1 cellular context compared by ENCODE assay signal in the genomic region with DNA sequence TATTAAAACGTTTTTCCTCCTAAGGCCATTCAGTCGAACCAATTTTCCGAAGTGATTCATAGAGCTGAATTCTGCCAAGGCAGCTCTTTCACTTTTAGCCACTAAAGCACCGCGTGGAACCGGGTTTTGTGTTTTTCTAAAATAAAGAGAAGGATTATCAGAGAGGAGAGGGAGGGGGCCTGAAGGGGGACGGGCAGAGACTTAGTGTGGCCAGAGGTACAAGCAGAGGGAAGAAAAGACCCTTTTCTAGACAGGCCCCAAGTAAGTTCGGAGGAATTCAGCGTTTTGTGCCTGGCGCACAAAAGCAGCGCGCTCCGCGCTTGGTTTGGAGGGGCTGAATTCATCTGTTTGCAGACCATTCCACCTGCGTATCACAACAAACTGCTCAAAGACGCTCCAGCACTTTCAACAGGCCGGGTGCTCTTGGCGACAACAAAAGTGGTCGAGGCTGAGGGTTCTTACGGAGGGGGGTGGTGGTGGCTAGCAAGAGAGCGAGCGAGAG.
TF ChIP-seq lines count a peak whose summit lies in the region.

No MANE protein-coding gene starts in this region.

TF ChIP-seq in SK-N-SH, 30 proteins besides CTCF, POLR2A, EP300 and RAD21 (continued from another document):
- TF ChIP-seq, protein P1, sequence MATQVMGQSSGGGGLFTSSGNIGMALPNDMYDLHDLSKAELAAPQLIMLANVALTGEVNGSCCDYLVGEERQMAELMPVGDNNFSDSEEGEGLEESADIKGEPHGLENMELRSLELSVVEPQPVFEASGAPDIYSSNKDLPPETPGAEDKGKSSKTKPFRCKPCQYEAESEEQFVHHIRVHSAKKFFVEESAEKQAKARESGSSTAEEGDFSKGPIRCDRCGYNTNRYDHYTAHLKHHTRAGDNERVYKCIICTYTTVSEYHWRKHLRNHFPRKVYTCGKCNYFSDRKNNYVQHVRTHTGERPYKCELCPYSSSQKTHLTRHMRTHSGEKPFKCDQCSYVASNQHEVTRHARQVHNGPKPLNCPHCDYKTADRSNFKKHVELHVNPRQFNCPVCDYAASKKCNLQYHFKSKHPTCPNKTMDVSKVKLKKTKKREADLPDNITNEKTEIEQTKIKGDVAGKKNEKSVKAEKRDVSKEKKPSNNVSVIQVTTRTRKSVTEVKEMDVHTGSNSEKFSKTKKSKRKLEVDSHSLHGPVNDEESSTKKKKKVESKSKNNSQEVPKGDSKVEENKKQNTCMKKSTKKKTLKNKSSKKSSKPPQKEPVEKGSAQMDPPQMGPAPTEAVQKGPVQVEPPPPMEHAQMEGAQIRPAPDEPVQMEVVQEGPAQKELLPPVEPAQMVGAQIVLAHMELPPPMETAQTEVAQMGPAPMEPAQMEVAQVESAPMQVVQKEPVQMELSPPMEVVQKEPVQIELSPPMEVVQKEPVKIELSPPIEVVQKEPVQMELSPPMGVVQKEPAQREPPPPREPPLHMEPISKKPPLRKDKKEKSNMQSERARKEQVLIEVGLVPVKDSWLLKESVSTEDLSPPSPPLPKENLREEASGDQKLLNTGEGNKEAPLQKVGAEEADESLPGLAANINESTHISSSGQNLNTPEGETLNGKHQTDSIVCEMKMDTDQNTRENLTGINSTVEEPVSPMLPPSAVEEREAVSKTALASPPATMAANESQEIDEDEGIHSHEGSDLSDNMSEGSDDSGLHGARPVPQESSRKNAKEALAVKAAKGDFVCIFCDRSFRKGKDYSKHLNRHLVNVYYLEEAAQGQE (IDR thresholded peaks at IDR 0.05; ENCODE audit: low read depth, low read length) = no peak
- no peak for TF ChIP-seq MXI1 (IDR thresholded peaks at IDR 0.05; ENCODE audit: low read depth, low read length)
- TF ChIP-seq SIN3A (IDR thresholded peaks at IDR 0.05; ENCODE audit: borderline replicate concordance, low read depth, low read length) = no peak
- TF ChIP-seq, protein P2, sequence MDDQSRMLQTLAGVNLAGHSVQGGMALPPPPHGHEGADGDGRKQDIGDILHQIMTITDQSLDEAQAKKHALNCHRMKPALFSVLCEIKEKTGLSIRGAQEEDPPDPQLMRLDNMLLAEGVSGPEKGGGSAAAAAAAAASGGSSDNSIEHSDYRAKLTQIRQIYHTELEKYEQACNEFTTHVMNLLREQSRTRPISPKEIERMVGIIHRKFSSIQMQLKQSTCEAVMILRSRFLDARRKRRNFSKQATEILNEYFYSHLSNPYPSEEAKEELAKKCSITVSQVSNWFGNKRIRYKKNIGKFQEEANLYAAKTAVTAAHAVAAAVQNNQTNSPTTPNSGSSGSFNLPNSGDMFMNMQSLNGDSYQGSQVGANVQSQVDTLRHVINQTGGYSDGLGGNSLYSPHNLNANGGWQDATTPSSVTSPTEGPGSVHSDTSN (IDR thresholded peaks at IDR 0.05) = no peak
- no peak for TF ChIP-seq TCF12 (IDR thresholded peaks at IDR 0.05)
- no peak for TF ChIP-seq EZH2phosphoT487 (IDR thresholded peaks at IDR 0.05; ENCODE audit: borderline replicate concordance, low read depth)
- TF ChIP-seq GATA2 (CRISPR knock-in tag; IDR thresholded peaks at IDR 0.05) = no peak
- TF ChIP-seq SMC3 (IDR thresholded peaks at IDR 0.05; ENCODE audit: low read depth, low read length) = no peak
- TF ChIP-seq NFIC (IDR thresholded peaks at IDR 0.05; ENCODE audit: borderline replicate concordance) = no peak
- TF ChIP-seq TAF1 (IDR thresholded peaks at IDR 0.05; ENCODE audit: borderline replicate concordance, low read depth, low read length) = no peak
- TF ChIP-seq GABPA (IDR thresholded peaks at IDR 0.05; ENCODE audit: low read depth) = no peak
- no peak for TF ChIP-seq RCOR1 (IDR thresholded peaks at IDR 0.05; ENCODE audit: low read length)
- TF ChIP-seq JUND (IDR thresholded peaks at IDR 0.05) = no peak
